ENCODE assay signal across 16 cellular contexts in the genomic region with DNA sequence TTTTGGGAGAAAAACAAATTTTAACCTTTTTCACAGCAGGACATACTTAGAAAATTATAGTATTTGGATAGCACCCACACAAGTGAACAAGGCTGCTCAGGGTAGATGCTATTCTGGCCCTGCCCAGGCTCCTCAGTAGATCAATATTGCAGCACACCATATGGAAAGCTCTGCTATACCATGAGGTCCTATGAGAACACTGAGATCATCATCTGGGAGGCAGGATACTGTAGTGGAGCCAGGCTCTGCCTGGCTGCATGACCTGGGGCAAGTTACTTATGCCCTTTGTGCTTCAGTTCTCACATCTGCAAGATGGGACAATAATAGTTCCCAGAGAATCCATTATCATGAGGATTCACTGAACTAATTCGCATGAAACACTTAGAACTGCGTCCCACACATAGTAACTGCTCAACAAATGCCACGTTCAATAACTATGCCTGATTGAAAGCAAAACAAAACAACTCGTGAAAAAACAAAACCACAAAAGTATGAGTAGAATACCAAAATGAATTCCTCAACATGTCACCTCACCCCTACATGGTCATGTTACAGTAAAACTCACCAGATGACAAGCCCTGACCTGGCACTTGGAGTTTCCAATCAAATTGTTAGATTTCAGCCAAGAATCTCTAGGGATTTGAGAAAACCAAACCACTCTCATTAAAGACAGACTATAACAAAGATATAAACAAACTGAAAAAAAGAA. TPM values are rescaled to one million over a fixed set of nuclear protein-coding genes. Genes with fewer than 3 reads are reported as not detected.
A peak's percentile ranks its signal among the peaks of the same experiment; 100 is the strongest.
DNase-seq lines count a peak whose midpoint lies in the region; ATAC-seq, FAIRE-seq and TF ChIP-seq lines count a peak whose summit lies in the region.
"Had no signal": no experiment of that assay in that cellular context is flagged by ENCODE, and none has a peak within 500 bp of the region (broad histone marks: within the 10 kb centered on the region; RNA-seq: fewer than 3 reads in every experiment).

No MANE protein-coding gene starts in this region.

- intact Hi-C loops in lower leg skin (cut with DNase I; ENCODE audit: low total_unique reads): no loop called here

- H3K4me3 Mint-ChIP-seq in T-helper 2 cell treated with Interferon-gamma antibody and Interleukin-4, amounts not matched to agents 5 μg/mL and 100 μg/mL, for 36 hours: no peak overlapping the region
- H3K4me3 Mint-ChIP-seq: activated naive CD4-positive, alpha-beta T cell treated with anti-CD3 and anti-CD28 coated beads, Interleukin-2, amount 50 U/mL, for 24 hours; CD4-positive, CD25-positive, alpha-beta regulatory T cell; mesothelial cell of epicardium had no signal

- no peaks in the 10 kb centered on the region for H3K27me3 Mint-ChIP-seq in T-helper 2 cell treated with Interferon-gamma antibody and Interleukin-4, amounts not matched to agents 5 μg/mL and 100 μg/mL, for 36 hours (ENCODE audit: low read depth)
- H3K27me3 Mint-ChIP-seq: activated naive CD4-positive, alpha-beta T cell treated with anti-CD3 and anti-CD28 coated beads, Interleukin-2, amount 50 U/mL, for 24 hours; CD4-positive, CD25-positive, alpha-beta regulatory T cell had no signal

- H3K27ac Mint-ChIP-seq in T-helper 2 cell treated with Interferon-gamma antibody and Interleukin-4, amounts not matched to agents 5 μg/mL and 100 μg/mL, for 36 hours: no peak overlapping the region
- H3K27ac Mint-ChIP-seq: activated naive CD4-positive, alpha-beta T cell treated with anti-CD3 and anti-CD28 coated beads, Interleukin-2, amount 50 U/mL, for 24 hours; mesothelial cell of epicardium had no signal

- peaks cover 16% of the 10 kb centered on the region for H3K4me1 Mint-ChIP-seq in T-helper 2 cell treated with Interferon-gamma antibody and Interleukin-4, amounts not matched to agents 5 μg/mL and 100 μg/mL, for 36 hours (ENCODE audit: low read depth)
- H3K4me1 Mint-ChIP-seq: activated naive CD4-positive, alpha-beta T cell treated with anti-CD3 and anti-CD28 coated beads, Interleukin-2, amount 50 U/mL, for 24 hours had no signal

- no peak for TF ChIP-seq CTCF in AG10803 (conservative IDR thresholded peaks at IDR 0.05; ENCODE audit: low read length)
- TF ChIP-seq CTCF in GM13977 (IDR thresholded peaks at IDR 0.05; ENCODE audit: extremely low read depth, insufficient read depth, missing control alignments): no peak
- no peak for TF ChIP-seq CTCF in lower leg skin (IDR thresholded peaks at IDR 0.05)

- no peak overlapping the region for H3K4me3 ChIP-seq in AG10803 (ENCODE audit: low read length)
- H3K4me3 ChIP-seq in lower leg skin (ENCODE audit: low read depth, poor library complexity, severe bottlenecking): no peak overlapping the region
- H3K4me3 ChIP-seq in small intestine (ENCODE audit: low read depth in 1 of 2, low read length in 2 of 2): no peak overlapping the region
- H3K4me3 ChIP-seq: heart right ventricle, MG63, thyroid gland had no signal

- H3K27me3 ChIP-seq in small intestine (ENCODE audit: control insufficient read depth in 2 of 2, insufficient read depth in 2 of 2, low read length in 2 of 2): no peaks in the 10 kb centered on the region
- H3K27me3 ChIP-seq: heart right ventricle, MG63, thyroid gland had no signal

- in situ Hi-C loops in GM13977 (cut with MboI; ENCODE audit: low pct_unique_long_range_greater_than_20kb, low sequenced_read_pairs, unreplicated experiment): no loop called here

- TF ChIP-seq POLR2A in lower leg skin (IDR thresholded peaks at IDR 0.05): no peak

- FAIRE-seq in small intestine (lab: Jason Lieb, UNC): no peak

- ATAC-seq in HG02885 (IDR thresholded peaks at IDR 0.05; ENCODE audit: poor library complexity, unreplicated experiment) (peak; percentile 52), HG03095 (IDR thresholded peaks at IDR 0.05; ENCODE audit: unreplicated experiment) (no peak)
- ATAC-seq: heart right ventricle had no signal

- H3K4me1 ChIP-seq in small intestine (ENCODE audit: control insufficient read depth in 2 of 2, insufficient read depth in 1 of 2, low read depth in 1 of 2, low read length in 1 of 2): no peaks in the 10 kb centered on the region
- H3K4me1 ChIP-seq: heart right ventricle, thyroid gland had no signal

- no peaks in the 10 kb centered on the region for H3K9me3 ChIP-seq in small intestine (ENCODE audit: control insufficient read depth, low read depth)
- H3K9me3 ChIP-seq: heart right ventricle, MG63, thyroid gland had no signal

- H3K9me3 Mint-ChIP-seq in T-helper 2 cell treated with Interferon-gamma antibody and Interleukin-4, amounts not matched to agents 5 μg/mL and 100 μg/mL, for 36 hours: no peaks in the 10 kb centered on the region
- H3K9me3 Mint-ChIP-seq: activated naive CD4-positive, alpha-beta T cell treated with anti-CD3 and anti-CD28 coated beads, Interleukin-2, amount 50 U/mL, for 24 hours; CD4-positive, CD25-positive, alpha-beta regulatory T cell; mesothelial cell of epicardium had no signal

- peak; percentile 68 for DNase-seq in AG10803 (ENCODE audit: low read depth)
- peak; percentile 43 for DNase-seq in GM13977 (ENCODE audit: low spot score)
- DNase-seq in dedifferentiated amniotic fluid mesenchymal stem cell (ENCODE audit: extremely low spot score): peak; percentile 49
- DNase-seq in lower leg skin (ENCODE audit: low spot score in 2 of 2): no peak
- no peak for DNase-seq in small intestine
- DNase-seq in T-helper 2 cell treated with Interferon-gamma antibody and Interleukin-4, amounts not matched to agents 5 μg/mL and 100 μg/mL, for 36 hours (ENCODE audit: low spot score): no peak
- DNase-seq: heart right ventricle, MG63, NCI-H524 treated with DMSO at 0.1 percent for 48 hours, Right ventricle myocardium superior, thyroid gland had no signal

- H3K36me3 Mint-ChIP-seq in T-helper 2 cell treated with Interferon-gamma antibody and Interleukin-4, amounts not matched to agents 5 μg/mL and 100 μg/mL, for 36 hours (ENCODE audit: low read depth): peaks cover 7% of the 10 kb centered on the region

- WGBS in lower leg skin, 2 donors: 71 to 74% methylated on average over 4 of the region's 4 CpGs
- 66 to 83% (median 80%) methylated on average over 4 of the region's 4 CpGs for WGBS in small intestine, 3 donors

- H3K36me3 ChIP-seq in small intestine (ENCODE audit: control insufficient read depth in 2 of 2, insufficient read depth in 2 of 2, low read length in 2 of 2): no peaks in the 10 kb centered on the region
- H3K36me3 ChIP-seq: MG63, thyroid gland had no signal

- H3K27ac ChIP-seq in small intestine (ENCODE audit: low read depth in 1 of 2, low read length in 1 of 2): no peak overlapping the region
- H3K27ac ChIP-seq: heart right ventricle, thyroid gland had no signal

RNA-seq across cellular contexts. Expression of gene ARSB, which starts 31.9 kb away (rescaled TPM):
- total RNA-seq in lower leg skin: 1 to 10 TPM; 2.0 to 5.5 (median 2.4) TPM
- 1 to 10 TPM in 1 of 3 donors, under 1 TPM in 2; 0.54 to 3.1 (median 0.67) TPM for polyA plus RNA-seq in small intestine

Comparison
In these comparisons a context has a peak if more than half of its experiments do, and no peak if none do; other contexts are left out.
1. DNase-seq: peak in AG10803 (single experiment), GM13977 (single experiment) and dedifferentiated amniotic fluid mesenchymal stem cell (single experiment); none in lower leg skin (0 of 2), small intestine (single experiment) and T-helper 2 cell treated with Interferon-gamma antibody and Interleukin-4, amounts not matched to agents 5 μg/mL and 100 μg/mL, for 36 hours (single experiment).